ENCODE assay signal across 8 cellular contexts in genomic region chr2:26178746-26179436, GRCh38. TPM values are rescaled to one million over a fixed set of nuclear protein-coding genes. Genes with fewer than 3 reads are reported as not detected.
DNase-seq lines count a peak whose midpoint lies in the region; ATAC-seq and TF ChIP-seq lines count a peak whose summit lies in the region.

No MANE protein-coding gene starts in this region.

- H3K9ac ChIP-seq in DND-41 (ENCODE audit: low read depth, low read length) (peak overlapping the region; percentile 44), colonic mucosa (ENCODE audit: low read depth in 2 of 2, low read length in 2 of 2) (no peak overlapping the region)

- no peaks in the 10 kb centered on the region for H3K9me3 ChIP-seq in DND-41 (ENCODE audit: insufficient read depth, low read length, severe bottlenecking)
- no peaks in the 10 kb centered on the region for H3K9me3 ChIP-seq in colonic mucosa
- H3K9me3 ChIP-seq in tibial artery: no peaks in the 10 kb centered on the region

- H3K79me2 ChIP-seq in DND-41 (ENCODE audit: insufficient read depth, low read length): no peaks in the 10 kb centered on the region

- ATAC-seq in DND-41 (ENCODE audit: insufficient read depth, low read depth) (peak; percentile 86), HG03095 (IDR thresholded peaks at IDR 0.05; ENCODE audit: unreplicated experiment) (no peak), HG03521 (IDR thresholded peaks at IDR 0.05; ENCODE audit: unreplicated experiment) (no peak)

- 9 to 27% methylated on average over 30 to 32 of the region's 48 CpGs for WGBS in lower leg skin, 2 donors

- H3K36me3 ChIP-seq in DND-41 (ENCODE audit: insufficient read depth, low read length): no peaks in the 10 kb centered on the region
- no peaks in the 10 kb centered on the region for H3K36me3 ChIP-seq in colonic mucosa
- H3K36me3 ChIP-seq in tibial artery: no peaks in the 10 kb centered on the region

- H3K4me1 ChIP-seq in DND-41 (ENCODE audit: insufficient read depth, low read length) (peaks cover 10% of the 10 kb centered on the region), colonic mucosa (no peaks in the 10 kb centered on the region), tibial artery (peaks cover 0 to 19% (median 13%) of the 10 kb centered on the region in 4 donors)

- H4K20me1 ChIP-seq in DND-41 (ENCODE audit: insufficient read depth, low read length): no peaks in the 10 kb centered on the region

- H3K27me3 ChIP-seq in DND-41 (ENCODE audit: insufficient read depth, low read length, poor library complexity): no peaks in the 10 kb centered on the region
- H3K27me3 ChIP-seq in colonic mucosa: peaks cover 11% of the 10 kb centered on the region
- peaks cover 0 to 55% of the 10 kb centered on the region in 2 donors for H3K27me3 ChIP-seq in tibial artery

- DNase-seq in DND-41 (peak; percentile 55), NAMALWA (ENCODE audit: low spot score) (peak; percentile 31), colonic mucosa (peak; percentile 68), lower leg skin (ENCODE audit: low spot score in 2 of 2) (peak in 1 of 2 donors; percentile 87), tibial artery (no peak), GOT3 (lab: John Stamatoyannopoulos, UW) (no peak)

- H3K27ac ChIP-seq in DND-41 (ENCODE audit: low read length) (no peak overlapping the region), colonic mucosa (no peak overlapping the region), tibial artery (no peak overlapping the region)

- no peak for TF ChIP-seq CTCF in DND-41 (IDR thresholded peaks at IDR 0.05; ENCODE audit: borderline replicate concordance, extremely low read depth, low read length, poor library complexity, severe bottlenecking)
- TF ChIP-seq CTCF in colonic mucosa (IDR thresholded peaks at IDR 0.05): no peak
- no peak for TF ChIP-seq CTCF in lower leg skin (IDR thresholded peaks at IDR 0.05)
- TF ChIP-seq CTCF in tibial artery (IDR thresholded peaks at IDR 0.05): no peak

- intact Hi-C loops in colonic mucosa (cut with DNase I): no loop called here
- intact Hi-C loops in lower leg skin (cut with DNase I; ENCODE audit: low total_unique reads): no loop called here
- intact Hi-C loops in tibial artery (cut with DNase I; ENCODE audit: low total_unique reads): no loop called here

- H3K4me3 ChIP-seq in DND-41 (ENCODE audit: low read depth in 1 of 2, low read length in 2 of 2) (peak overlapping the region in 1 of 2 experiments; percentile 51; a peak in 2 of 4 replicates), colonic mucosa (peak overlapping the region; percentile 51), lower leg skin (ENCODE audit: low read depth, poor library complexity, severe bottlenecking) (peak overlapping the region; percentile 13), tibial artery (peak overlapping the region; percentile 42 to 53)

- peak overlapping the region; percentile 46 for H2AFZ ChIP-seq in DND-41 (ENCODE audit: low read depth, low read length)

- no peak for TF ChIP-seq POLR2A in lower leg skin (IDR thresholded peaks at IDR 0.05)

- peak overlapping the region; percentile 75 for H3K4me2 ChIP-seq in DND-41 (ENCODE audit: insufficient read depth, low read length)

RNA-seq across cellular contexts. Expression of gene GAREM2, which starts 6.0 kb away (rescaled TPM):
- total RNA-seq in colonic mucosa (1 to 10 TPM; 2.4 to 3.9 TPM), lower leg skin (under 1 TPM; 0.04 to 0.95 (median 0.45) TPM)

Comparison
In these comparisons a context has a peak if more than half of its experiments do, and no peak if none do; other contexts are left out.
1. DNase-seq: peak in DND-41 (single experiment), NAMALWA (single experiment) and colonic mucosa (single experiment); none in tibial artery (0 of 2) and GOT3 (single experiment).